ENCODE assay signal across 1 cellular context in genomic region chr6:28281288-28282064, GRCh38.
TF ChIP-seq lines count a peak whose summit lies in the region.

Gene PGBD1, plus strand, starts transcription at chr6:28281572. Its CDS starts 2,242 bp downstream, at chr6:28283814.

TF ChIP-seq in HepG2, 621 proteins besides CTCF, POLR2A, EP300 and RAD21 (continued from another document and continues in another):
- TF ChIP-seq TEAD2 (CRISPR knock-in tag; IDR thresholded peaks at IDR 0.05) (peak; percentile 42; the same call in 1 of the 2 replicates), THAP7 (CRISPR knock-in tag; IDR thresholded peaks at IDR 0.05) (no peak), KMT2A (CRISPR knock-in tag; IDR thresholded peaks at IDR 0.05) (peak; percentile 93), ZNF354B (CRISPR knock-in tag; IDR thresholded peaks at IDR 0.05) (no peak), SNAPC2 (CRISPR knock-in tag; IDR thresholded peaks at IDR 0.05) (peak; percentile 64; the same call in 1 of the 2 replicates), ZZZ3 (CRISPR knock-in tag; IDR thresholded peaks at IDR 0.05; ENCODE audit: borderline replicate concordance) (0 out of 2 replicates have a peak, but pooled peaks have one; percentile 68), POGZ (CRISPR knock-in tag; IDR thresholded peaks at IDR 0.05) (peak; percentile 67), RFX3 (CRISPR knock-in tag; IDR thresholded peaks at IDR 0.05) (no peak), GABPA (IDR thresholded peaks at IDR 0.05; ENCODE audit: low read depth, low read length) (peak; percentile 60), GABPA (CRISPR knock-in tag; IDR thresholded peaks at IDR 0.05; ENCODE audit: low read depth) (peak; percentile 80), ZFP41 (CRISPR knock-in tag; IDR thresholded peaks at IDR 0.05; ENCODE audit: borderline replicate concordance) (0 out of 2 replicates have a peak, but pooled peaks have one; percentile 33), ZNF652 (CRISPR knock-in tag; IDR thresholded peaks at IDR 0.05; ENCODE audit: borderline replicate concordance, low read depth) (peak; percentile 75; the same call in 1 of the 2 replicates), NFYC (CRISPR knock-in tag; IDR thresholded peaks at IDR 0.05) (peak; percentile 34; the same call in 1 of the 2 replicates), ZBTB8A (CRISPR knock-in tag; IDR thresholded peaks at IDR 0.05; ENCODE audit: borderline replicate concordance, low read depth) (peak; percentile 45; the same call in 1 of the 2 replicates), DNMT3B (CRISPR knock-in tag; conservative IDR thresholded peaks at IDR 0.05) (peak; percentile 92), MTF1 (CRISPR knock-in tag; IDR thresholded peaks at IDR 0.05) (no peak), MATR3 (CRISPR knock-in tag; IDR thresholded peaks at IDR 0.05) (no peak), RFX1 (IDR thresholded peaks at IDR 0.05) (no peak), ZNF7 (CRISPR knock-in tag; IDR thresholded peaks at IDR 0.05) (no peak), ZNF232 (CRISPR knock-in tag; IDR thresholded peaks at IDR 0.05; ENCODE audit: borderline replicate concordance) (peak; percentile 66; the same call in 1 of the 2 replicates), CEBPG (CRISPR knock-in tag; IDR thresholded peaks at IDR 0.05) (no peak), ZNF577 (CRISPR knock-in tag; IDR thresholded peaks at IDR 0.05; ENCODE audit: borderline replicate concordance, low read depth) (no peak), HINFP (CRISPR knock-in tag; IDR thresholded peaks at IDR 0.05; ENCODE audit: low read depth) (peak; percentile 62; the same call in 1 of the 2 replicates), ZNF766 (CRISPR knock-in tag; IDR thresholded peaks at IDR 0.05; ENCODE audit: borderline replicate concordance) (no peak), ZNF563 (CRISPR knock-in tag; IDR thresholded peaks at IDR 0.05) (no peak), SMAD9 (CRISPR knock-in tag; IDR thresholded peaks at IDR 0.05) (0 out of 2 replicates have a peak, but pooled peaks have one; percentile 40), MZF1 (CRISPR knock-in tag; IDR thresholded peaks at IDR 0.05; ENCODE audit: borderline replicate concordance) (0 out of 2 replicates have a peak, but pooled peaks have one; percentile 71), PHF20 (CRISPR knock-in tag; IDR thresholded peaks at IDR 0.05) (peak; percentile 90), TERF1 (CRISPR knock-in tag; IDR thresholded peaks at IDR 0.05) (no peak), PHB2 (IDR thresholded peaks at IDR 0.05; ENCODE audit: partially characterized antibody) (no peak), KDM3A (CRISPR knock-in tag; IDR thresholded peaks at IDR 0.05; ENCODE audit: low read depth) (peak; percentile 94), ZNF33B (CRISPR knock-in tag; IDR thresholded peaks at IDR 0.05) (peak; percentile 52; the same call in 1 of the 2 replicates), KDM4B (CRISPR knock-in tag; IDR thresholded peaks at IDR 0.05) (peak; percentile 49; the same call in 1 of the 2 replicates), MBD4 (IDR thresholded peaks at IDR 0.05; ENCODE audit: borderline replicate concordance, low read length) (no peak), ERF (CRISPR knock-in tag; IDR thresholded peaks at IDR 0.05) (peak; percentile 59; the same call in 1 of the 2 replicates), GABPB1 (CRISPR knock-in tag; IDR thresholded peaks at IDR 0.05) (peak; percentile 94), ZNF224 (CRISPR knock-in tag; IDR thresholded peaks at IDR 0.05) (peak; percentile 73; the same call in 1 of the 2 replicates), RBM39 (IDR thresholded peaks at IDR 0.05; ENCODE audit: low read depth, low read length, poor library complexity, severe bottlenecking) (peak; percentile 91), ONECUT2 (CRISPR knock-in tag; IDR thresholded peaks at IDR 0.05) (0 out of 2 replicates have a peak, but pooled peaks have one; percentile 42), ZNF883 (CRISPR knock-in tag; IDR thresholded peaks at IDR 0.05; ENCODE audit: not compliant biosample characterization) (peak; percentile 75), ZNF547 (CRISPR knock-in tag; IDR thresholded peaks at IDR 0.05) (peak; percentile 78), ZNF274 (CRISPR knock-in tag; IDR thresholded peaks at IDR 0.05) (peak; percentile 33), ATAD3A (CRISPR knock-in tag; IDR thresholded peaks at IDR 0.05) (no peak), MYNN (CRISPR knock-in tag; IDR thresholded peaks at IDR 0.05; ENCODE audit: low read depth) (peak; percentile 70; the same call in 1 of the 2 replicates), TIGD3 (CRISPR knock-in tag; IDR thresholded peaks at IDR 0.05; ENCODE audit: borderline replicate concordance) (peak; percentile 71; the same call in 1 of the 2 replicates), MTF2 (CRISPR knock-in tag; IDR thresholded peaks at IDR 0.05; ENCODE audit: borderline replicate concordance) (peak; percentile 38; the same call in 1 of the 2 replicates), RBFOX2 (IDR thresholded peaks at IDR 0.05; ENCODE audit: low read depth, low read length) (peak; percentile 90)
- TF ChIP-seq, protein P1, sequence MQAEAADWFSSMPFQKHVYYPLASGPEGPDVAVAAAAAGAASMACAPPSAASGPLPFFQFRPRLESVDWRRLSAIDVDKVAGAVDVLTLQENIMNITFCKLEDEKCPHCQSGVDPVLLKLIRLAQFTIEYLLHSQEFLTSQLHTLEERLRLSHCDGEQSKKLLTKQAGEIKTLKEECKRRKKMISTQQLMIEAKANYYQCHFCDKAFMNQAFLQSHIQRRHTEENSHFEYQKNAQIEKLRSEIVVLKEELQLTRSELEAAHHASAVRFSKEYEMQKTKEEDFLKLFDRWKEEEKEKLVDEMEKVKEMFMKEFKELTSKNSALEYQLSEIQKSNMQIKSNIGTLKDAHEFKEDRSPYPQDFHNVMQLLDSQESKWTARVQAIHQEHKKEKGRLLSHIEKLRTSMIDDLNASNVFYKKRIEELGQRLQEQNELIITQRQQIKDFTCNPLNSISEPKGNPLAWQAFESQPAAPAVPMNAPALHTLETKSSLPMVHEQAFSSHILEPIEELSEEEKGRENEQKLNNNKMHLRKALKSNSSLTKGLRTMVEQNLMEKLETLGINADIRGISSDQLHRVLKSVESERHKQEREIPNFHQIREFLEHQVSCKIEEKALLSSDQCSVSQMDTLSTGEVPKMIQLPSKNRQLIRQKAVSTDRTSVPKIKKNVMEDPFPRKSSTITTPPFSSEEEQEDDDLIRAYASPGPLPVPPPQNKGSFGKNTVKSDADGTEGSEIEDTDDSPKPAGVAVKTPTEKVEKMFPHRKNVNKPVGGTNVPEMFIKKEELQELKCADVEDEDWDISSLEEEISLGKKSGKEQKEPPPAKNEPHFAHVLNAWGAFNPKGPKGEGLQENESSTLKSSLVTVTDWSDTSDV (CRISPR knock-in tag; IDR thresholded peaks at IDR 0.05), result 0 out of 2 replicates have a peak, but pooled peaks have one; percentile 39
- TF ChIP-seq, protein P2, sequence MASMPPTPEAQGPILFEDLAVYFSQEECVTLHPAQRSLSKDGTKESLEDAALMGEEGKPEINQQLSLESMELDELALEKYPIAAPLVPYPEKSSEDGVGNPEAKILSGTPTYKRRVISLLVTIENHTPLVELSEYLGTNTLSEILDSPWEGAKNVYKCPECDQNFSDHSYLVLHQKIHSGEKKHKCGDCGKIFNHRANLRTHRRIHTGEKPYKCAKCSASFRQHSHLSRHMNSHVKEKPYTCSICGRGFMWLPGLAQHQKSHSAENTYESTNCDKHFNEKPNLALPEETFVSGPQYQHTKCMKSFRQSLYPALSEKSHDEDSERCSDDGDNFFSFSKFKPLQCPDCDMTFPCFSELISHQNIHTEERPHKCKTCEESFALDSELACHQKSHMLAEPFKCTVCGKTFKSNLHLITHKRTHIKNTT (CRISPR knock-in tag; IDR thresholded peaks at IDR 0.05), result no peak
- TF ChIP-seq, protein P3, sequence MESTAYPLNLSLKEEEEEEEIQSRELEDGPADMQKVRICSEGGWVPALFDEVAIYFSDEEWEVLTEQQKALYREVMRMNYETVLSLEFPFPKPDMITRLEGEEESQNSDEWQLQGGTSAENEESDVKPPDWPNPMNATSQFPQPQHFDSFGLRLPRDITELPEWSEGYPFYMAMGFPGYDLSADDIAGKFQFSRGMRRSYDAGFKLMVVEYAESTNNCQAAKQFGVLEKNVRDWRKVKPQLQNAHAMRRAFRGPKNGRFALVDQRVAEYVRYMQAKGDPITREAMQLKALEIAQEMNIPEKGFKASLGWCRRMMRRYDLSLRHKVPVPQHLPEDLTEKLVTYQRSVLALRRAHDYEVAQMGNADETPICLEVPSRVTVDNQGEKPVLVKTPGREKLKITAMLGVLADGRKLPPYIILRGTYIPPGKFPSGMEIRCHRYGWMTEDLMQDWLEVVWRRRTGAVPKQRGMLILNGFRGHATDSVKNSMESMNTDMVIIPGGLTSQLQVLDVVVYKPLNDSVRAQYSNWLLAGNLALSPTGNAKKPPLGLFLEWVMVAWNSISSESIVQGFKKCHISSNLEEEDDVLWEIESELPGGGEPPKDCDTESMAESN (CRISPR knock-in tag; conservative IDR thresholded peaks at IDR 0.05), result 0 out of 2 replicates have a peak, but pooled peaks have one; percentile 29
- TF ChIP-seq, protein P4, sequence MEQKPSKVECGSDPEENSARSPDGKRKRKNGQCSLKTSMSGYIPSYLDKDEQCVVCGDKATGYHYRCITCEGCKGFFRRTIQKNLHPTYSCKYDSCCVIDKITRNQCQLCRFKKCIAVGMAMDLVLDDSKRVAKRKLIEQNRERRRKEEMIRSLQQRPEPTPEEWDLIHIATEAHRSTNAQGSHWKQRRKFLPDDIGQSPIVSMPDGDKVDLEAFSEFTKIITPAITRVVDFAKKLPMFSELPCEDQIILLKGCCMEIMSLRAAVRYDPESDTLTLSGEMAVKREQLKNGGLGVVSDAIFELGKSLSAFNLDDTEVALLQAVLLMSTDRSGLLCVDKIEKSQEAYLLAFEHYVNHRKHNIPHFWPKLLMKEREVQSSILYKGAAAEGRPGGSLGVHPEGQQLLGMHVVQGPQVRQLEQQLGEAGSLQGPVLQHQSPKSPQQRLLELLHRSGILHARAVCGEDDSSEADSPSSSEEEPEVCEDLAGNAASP (CRISPR knock-in tag; IDR thresholded peaks at IDR 0.05; ENCODE audit: borderline replicate concordance), result 0 out of 2 replicates have a peak, but pooled peaks have one; percentile 42
- TF ChIP-seq, protein P5, sequence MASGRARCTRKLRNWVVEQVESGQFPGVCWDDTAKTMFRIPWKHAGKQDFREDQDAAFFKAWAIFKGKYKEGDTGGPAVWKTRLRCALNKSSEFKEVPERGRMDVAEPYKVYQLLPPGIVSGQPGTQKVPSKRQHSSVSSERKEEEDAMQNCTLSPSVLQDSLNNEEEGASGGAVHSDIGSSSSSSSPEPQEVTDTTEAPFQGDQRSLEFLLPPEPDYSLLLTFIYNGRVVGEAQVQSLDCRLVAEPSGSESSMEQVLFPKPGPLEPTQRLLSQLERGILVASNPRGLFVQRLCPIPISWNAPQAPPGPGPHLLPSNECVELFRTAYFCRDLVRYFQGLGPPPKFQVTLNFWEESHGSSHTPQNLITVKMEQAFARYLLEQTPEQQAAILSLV (CRISPR knock-in tag; IDR thresholded peaks at IDR 0.05; ENCODE audit: borderline replicate concordance), result peak; percentile 86; the same call in 1 of the 2 replicates
- TF ChIP-seq, protein P6, sequence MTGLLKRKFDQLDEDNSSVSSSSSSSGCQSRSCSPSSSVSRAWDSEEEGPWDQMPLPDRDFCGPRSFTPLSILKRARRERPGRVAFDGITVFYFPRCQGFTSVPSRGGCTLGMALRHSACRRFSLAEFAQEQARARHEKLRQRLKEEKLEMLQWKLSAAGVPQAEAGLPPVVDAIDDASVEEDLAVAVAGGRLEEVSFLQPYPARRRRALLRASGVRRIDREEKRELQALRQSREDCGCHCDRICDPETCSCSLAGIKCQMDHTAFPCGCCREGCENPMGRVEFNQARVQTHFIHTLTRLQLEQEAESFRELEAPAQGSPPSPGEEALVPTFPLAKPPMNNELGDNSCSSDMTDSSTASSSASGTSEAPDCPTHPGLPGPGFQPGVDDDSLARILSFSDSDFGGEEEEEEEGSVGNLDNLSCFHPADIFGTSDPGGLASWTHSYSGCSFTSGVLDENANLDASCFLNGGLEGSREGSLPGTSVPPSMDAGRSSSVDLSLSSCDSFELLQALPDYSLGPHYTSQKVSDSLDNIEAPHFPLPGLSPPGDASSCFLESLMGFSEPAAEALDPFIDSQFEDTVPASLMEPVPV (CRISPR knock-in tag; IDR thresholded peaks at IDR 0.05), result 0 out of 2 replicates have a peak, but pooled peaks have one; percentile 30
